In the genomic region with DNA sequence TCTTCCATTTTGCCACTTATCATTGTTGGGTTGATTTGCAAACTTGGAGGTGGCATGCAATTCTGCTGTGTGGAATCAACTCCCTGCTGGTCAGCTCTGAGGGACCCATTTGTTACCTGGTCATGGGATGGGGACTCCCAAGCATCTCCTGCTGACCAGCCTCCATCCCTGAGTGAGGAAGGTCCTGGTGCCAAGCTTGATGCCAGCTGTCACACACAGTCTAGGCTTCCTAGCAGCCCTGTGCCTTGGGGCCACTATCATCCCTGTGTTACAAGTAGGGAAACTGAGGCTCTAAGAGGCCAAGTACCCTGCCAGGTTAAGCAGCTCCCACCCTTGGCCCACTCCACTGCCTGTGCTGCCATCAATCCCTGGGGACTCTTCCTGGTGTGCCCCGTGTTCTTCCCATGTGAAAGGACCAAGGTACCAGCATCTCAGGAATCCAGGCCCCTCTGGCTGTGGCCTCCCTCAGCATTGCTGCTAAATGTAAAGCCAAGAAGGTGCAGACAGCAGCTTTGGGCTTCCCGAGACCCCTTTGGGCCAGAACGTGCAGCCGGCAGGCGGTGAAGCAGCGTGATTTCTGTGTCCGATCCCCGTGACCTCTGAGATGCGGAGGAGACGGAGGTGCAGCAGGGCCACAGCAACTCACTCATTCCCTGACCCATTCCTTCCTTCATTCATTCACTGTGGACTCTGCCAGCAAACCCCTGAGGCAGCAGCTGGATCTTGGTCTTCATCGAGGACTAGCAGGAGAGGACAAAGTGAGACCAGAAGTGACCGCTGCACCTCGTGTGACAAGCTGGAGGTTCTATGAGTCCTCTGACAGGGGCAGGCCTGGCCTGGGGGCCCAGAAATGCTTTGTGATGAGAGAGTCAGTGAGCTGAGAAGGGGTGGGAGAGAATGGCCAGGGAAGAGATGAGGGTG, we compare ENCODE assay signal across 26 cellular contexts. TPM values are rescaled to one million over a fixed set of nuclear protein-coding genes. Genes with fewer than 3 reads are reported as not detected.
DNase-seq lines count a peak whose midpoint lies in the region; FAIRE-seq and TF ChIP-seq lines count a peak whose summit lies in the region.
"Had no signal": no experiment of that assay in that cellular context is flagged by ENCODE, and none has a peak within 500 bp of the region (broad histone marks: within the 10 kb centered on the region; RNA-seq: fewer than 3 reads in every experiment).

No MANE protein-coding gene starts in this region.

- intact Hi-C loops in vagina (cut with DNase I) = no loop called here

- H3K36me3 ChIP-seq in vagina (no peaks in the 10 kb centered on the region), BE2C (no peaks in the 10 kb centered on the region), small intestine (ENCODE audit: control insufficient read depth in 2 of 2, insufficient read depth in 2 of 2, low read length in 2 of 2) (no peaks in the 10 kb centered on the region)
- H3K36me3 ChIP-seq: ovary had no signal

- H3K4me1 Mint-ChIP-seq in chondrocyte (ENCODE audit: low read depth) = peaks cover 3% of the 10 kb centered on the region

- H3K4me3 ChIP-seq in vagina = no peak overlapping the region
- H3K4me3 ChIP-seq in BE2C (ENCODE audit: low read depth, low read length) = no peak overlapping the region
- no peak overlapping the region for H3K4me3 ChIP-seq in small intestine (ENCODE audit: low read depth in 1 of 2, low read length in 2 of 2)
- H3K4me3 ChIP-seq: ovary had no signal

- TF ChIP-seq CTCF in chondrocyte (IDR thresholded peaks at IDR 0.05) (no peak), vagina (IDR thresholded peaks at IDR 0.05) (no peak), BE2C (IDR thresholded peaks at IDR 0.05; ENCODE audit: low read depth, low read length) (no peak)

- H3K4me1 ChIP-seq in vagina (no peaks in the 10 kb centered on the region), BE2C (no peaks in the 10 kb centered on the region; the same call in 1 of the 2 replicates), small intestine (ENCODE audit: control insufficient read depth in 2 of 2, insufficient read depth in 1 of 2, low read depth in 1 of 2, low read length in 1 of 2) (no peaks in the 10 kb centered on the region)

- no peak overlapping the region for H3K27ac Mint-ChIP-seq in chondrocyte (ENCODE audit: unreplicated experiment)
- H3K27ac Mint-ChIP-seq: CD4-positive, alpha-beta T cell; stimulated activated naive CD8-positive, alpha-beta T cell treated with anti-CD3 and anti-CD28 coated beads, Interleukin-15, Interleukin-2, amounts not matched to agents 100 ng/mL and 50 ng/mL, for 24 hours; T-helper 2 cell treated with Interferon-gamma antibody and Interleukin-4, amounts not matched to agents 5 μg/mL and 100 μg/mL, for 36 hours had no signal

- H3K9me3 Mint-ChIP-seq in chondrocyte (ENCODE audit: low read depth) = peaks cover 4% of the 10 kb centered on the region

- no peaks in the 10 kb centered on the region for H3K27me3 ChIP-seq in vagina
- no peaks in the 10 kb centered on the region for H3K27me3 ChIP-seq in BE2C
- H3K27me3 ChIP-seq in small intestine (ENCODE audit: control insufficient read depth in 2 of 2, insufficient read depth in 2 of 2, low read length in 2 of 2) = peaks cover 0 to 2% of the 10 kb centered on the region in 2 donors
- H3K27me3 ChIP-seq: ovary had no signal

- TF ChIP-seq POLR2A in vagina (IDR thresholded peaks at IDR 0.05) = no peak

- peaks cover 1% of the 10 kb centered on the region for H3K27me3 Mint-ChIP-seq in chondrocyte (ENCODE audit: low read depth)
- H3K27me3 Mint-ChIP-seq: CD4-positive, alpha-beta T cell; naive thymus-derived CD8-positive, alpha-beta T cell; stimulated activated naive CD8-positive, alpha-beta T cell treated with anti-CD3 and anti-CD28 coated beads, Interleukin-15, Interleukin-2, amounts not matched to agents 100 ng/mL and 50 ng/mL, for 24 hours had no signal

- H3K4me3 Mint-ChIP-seq in chondrocyte (ENCODE audit: unreplicated experiment) = no peak overlapping the region
- H3K4me3 Mint-ChIP-seq: CD4-positive, alpha-beta T cell; stimulated activated naive CD8-positive, alpha-beta T cell treated with anti-CD3 and anti-CD28 coated beads, Interleukin-15, Interleukin-2, amounts not matched to agents 100 ng/mL and 50 ng/mL, for 24 hours; T-helper 2 cell treated with Interferon-gamma antibody and Interleukin-4, amounts not matched to agents 5 μg/mL and 100 μg/mL, for 36 hours had no signal

- peak; percentile 2 for DNase-seq in stimulated activated CD4-positive, alpha-beta T cell treated with anti-CD3 and anti-CD28 coated beads, Interleukin-4, amount 100 ng/mL, for 24 hours
- DNase-seq in stimulated activated CD4-positive, alpha-beta T cell treated with anti-CD3 and anti-CD28 coated beads, Interleukin-4, amount 100 ng/mL, for 4 hours = no peak
- DNase-seq in chondrocyte (ENCODE audit: low spot score) = peak; percentile 68
- DNase-seq in mucosa of gallbladder (ENCODE audit: low spot score) = peak; percentile 5
- DNase-seq in vagina (ENCODE audit: extremely low spot score in 2 of 2) = peak; percentile 65 to 85
- no peak for DNase-seq in BE2C
- DNase-seq in MV-4-11 (lab: John Stamatoyannopoulos, UW) = no peak
- DNase-seq in small intestine = no peak
- DNase-seq: activated CD4-positive, alpha-beta T cell treated with anti-CD3 and anti-CD28 coated beads, Interleukin-2, amount 50 U/mL, for 1 hour; activated naive CD4-positive, alpha-beta T cell; amygdala; CD4-positive, alpha-beta T cell; HCEC 1CT; left cardiac atrium; naive thymus-derived CD8-positive, alpha-beta T cell; NCI-H1417; NCI-H2081 treated with DMSO at 0.1 percent for 48 hours; NCI-H446; OCI-M1; ovary; right cardiac atrium; stimulated activated CD4-positive, alpha-beta T cell treated with anti-CD3 and anti-CD28 coated beads, Interleukin-12 subunit alpha, Interleukin-12 subunit beta, amount 100 ng/mL, for 4 hours had no signal

- H3K27ac ChIP-seq in vagina = no peak overlapping the region
- no peak overlapping the region for H3K27ac ChIP-seq in small intestine (ENCODE audit: low read depth in 1 of 2, low read length in 1 of 2)
- H3K27ac ChIP-seq: ovary, VCaP had no signal

- no peak for FAIRE-seq in small intestine (lab: Jason Lieb, UNC)
- FAIRE-seq: GM19239 had no signal

- H3K9me3 ChIP-seq in vagina (no peaks in the 10 kb centered on the region), BE2C (0 out of 2 replicates have a peak, but pooled peaks cover 2% of the 10 kb centered on the region), small intestine (ENCODE audit: control insufficient read depth, low read depth) (no peaks in the 10 kb centered on the region)
- H3K9me3 ChIP-seq: ovary had no signal

- WGBS in small intestine, 3 donors = 93 to 95% (median 93%) methylated on average over 13 of the region's 13 CpGs

- peaks cover 3% of the 10 kb centered on the region for H3K36me3 Mint-ChIP-seq in chondrocyte (ENCODE audit: low read depth)

RNA-seq across cellular contexts. Expression of a gene that starts 49.7 kb away (rescaled TPM):
- total RNA-seq in chondrocyte (0.87 TPM in 1 of 3 replicates, not detected in the others), mucosa of gallbladder (0.72 TPM), vagina (13.3 TPM)
- 2.7 TPM for polyA plus RNA-seq in BE2C (2012; ENCODE audit: insufficient read depth, insufficient read length, low read depth)
- polyA plus RNA-seq in small intestine = 1 to 10 TPM in 2 of 3 donors, under 1 TPM in 1; 0.67 to 3.6 (median 2.4) TPM
- total RNA-seq: CD4-positive, alpha-beta T cell; naive thymus-derived CD8-positive, alpha-beta T cell had no signal
- polyA plus RNA-seq: naive thymus-derived CD8-positive, alpha-beta T cell; right cardiac atrium had no signal

Comparison
In these comparisons a context has a peak if more than half of its experiments do, and no peak if none do; other contexts are left out.
1. DNase-seq: peak in stimulated activated CD4-positive, alpha-beta T cell treated with anti-CD3 and anti-CD28 coated beads, Interleukin-4, amount 100 ng/mL, for 24 hours (single experiment), chondrocyte (single experiment), mucosa of gallbladder (single experiment) and vagina (2 of 2); none in stimulated activated CD4-positive, alpha-beta T cell treated with anti-CD3 and anti-CD28 coated beads, Interleukin-4, amount 100 ng/mL, for 4 hours (0 of 2), BE2C (single experiment), MV-4-11 (single experiment) and small intestine (single experiment).